9 cellular contexts compared by ENCODE assay signal in genomic region chr4:153634737-153635353, GRCh38. TPM values are rescaled to one million over a fixed set of nuclear protein-coding genes. Genes with fewer than 3 reads are reported as not detected.
DNase-seq lines count a peak whose midpoint lies in the region; ATAC-seq and TF ChIP-seq lines count a peak whose summit lies in the region.
"Had no signal": no experiment of that assay in that cellular context is flagged by ENCODE, and none has a peak within 500 bp of the region (broad histone marks: within the 10 kb centered on the region; RNA-seq: fewer than 3 reads in every experiment).

No MANE protein-coding gene starts in this region.

- no peaks in the 10 kb centered on the region for H3K4me1 ChIP-seq in cardiac muscle cell (ENCODE audit: low read depth)
- no peaks in the 10 kb centered on the region for H3K4me1 ChIP-seq in Panc1 (ENCODE audit: control insufficient read depth, insufficient read depth, low read length)
- H3K4me1 ChIP-seq in sigmoid colon = no peaks in the 10 kb centered on the region

- in situ Hi-C loops in Panc1 (cut with HindIII; ENCODE audit: low pct_unique_long_range_greater_than_20kb, low sequenced_read_pairs) = no loop called here

- H3K27ac ChIP-seq in cardiac muscle cell (no peak overlapping the region), Panc1 (ENCODE audit: low read length) (no peak overlapping the region), sigmoid colon (no peak overlapping the region)

- no peak for TF ChIP-seq POLR2A in sigmoid colon (IDR thresholded peaks at IDR 0.05)

- TF ChIP-seq CTCF in cardiac muscle cell (IDR thresholded peaks at IDR 0.05; ENCODE audit: low read depth, low read length) = peak; percentile 71
- TF ChIP-seq CTCF in Panc1 (IDR thresholded peaks at IDR 0.05) = peak; percentile 51
- peak in 3 of 4 experiments; percentile 29 to 64 (median 50) for TF ChIP-seq CTCF in sigmoid colon (IDR thresholded peaks at IDR 0.05)

- ATAC-seq in left ventricle myocardium superior = no peak
- ATAC-seq in Panc1 = no peak
- no peak for ATAC-seq in GM19023 (IDR thresholded peaks at IDR 0.05; ENCODE audit: unreplicated experiment)

- peak; percentile 48 to 51 for DNase-seq in cardiac muscle cell (ENCODE audit: low read depth in 1 of 2, low spot score in 1 of 2)
- no peak for DNase-seq in left ventricle myocardium superior
- DNase-seq in Panc1 (ENCODE audit: low read depth, low spot score) = no peak
- peak; percentile 29 for DNase-seq in fibroblast of gingiva (ENCODE audit: low read depth)
- DNase-seq in sigmoid colon = no peak
- no peak for DNase-seq in kidney glomerular epithelial cell (lab: John Stamatoyannopoulos, UW)
- no peak for DNase-seq in SHP77 treated with DMSO at 0.1 percent for 48 hours (lab: John Stamatoyannopoulos, UW)
- DNase-seq: activated naive CD8-positive, alpha-beta T cell treated with anti-CD3 and anti-CD28 coated beads, Interleukin-2, amount 10 ng/mL, durations not matched to agents 7 days and 5 days had no signal

- 88 to 94% methylated on average over 3 of the region's 3 CpGs for WGBS in sigmoid colon, 2 donors

- H3K4me3 ChIP-seq in cardiac muscle cell (no peak overlapping the region), Panc1 (ENCODE audit: low read depth in 2 of 2, low read length in 2 of 2) (no peak overlapping the region), sigmoid colon (no peak overlapping the region)

- no TSS peak for BruUV-seq in Panc1 (replicated peaks; lab: Mats Ljungman, UMichigan)

- POLR2A ChIA-PET in Panc1 (lab: Charles Lee) = no interaction called here

- H3K27me3 ChIP-seq in cardiac muscle cell (no peaks in the 10 kb centered on the region), Panc1 (ENCODE audit: control insufficient read depth, insufficient read depth, low read length) (no peaks in the 10 kb centered on the region), sigmoid colon (no peaks in the 10 kb centered on the region)

- H3K36me3 ChIP-seq in cardiac muscle cell (no peaks in the 10 kb centered on the region), Panc1 (ENCODE audit: control insufficient read depth, insufficient read depth, low read length) (no peaks in the 10 kb centered on the region), sigmoid colon (peaks cover 0 to 70% (median 39%) of the 10 kb centered on the region in 4 donors)

- H3K9me3 ChIP-seq in cardiac muscle cell (ENCODE audit: low read depth) (no peaks in the 10 kb centered on the region), Panc1 (ENCODE audit: control insufficient read depth, insufficient read depth, low read depth, low read length) (no peaks in the 10 kb centered on the region), sigmoid colon (no peaks in the 10 kb centered on the region)

- CTCF ChIA-PET in Panc1 (lab: Charles Lee) = no interaction called here

- TF ChIP-seq EP300 in sigmoid colon (IDR thresholded peaks at IDR 0.05) = no peak

- intact Hi-C loops in left ventricle myocardium superior (cut with micrococcal nuclease) = loop anchor here (10.0 kb wide), 1 partner anchor 120 kb away; no protein-coding TSS in a partner anchor
- intact Hi-C loops in Panc1 (cut with micrococcal nuclease; ENCODE audit: unreplicated experiment) = no loop called here
- intact Hi-C loops in sigmoid colon (cut with DNase I) = loop anchor here (5.0 kb wide), 1 partner anchor 117 kb away; no protein-coding TSS in a partner anchor

RNA-seq across cellular contexts. Expression of gene TLR2, which starts 49.2 kb away (rescaled TPM):
- 0.09 and 0.39 TPM in 2 replicates for total RNA-seq in cardiac muscle cell
- 1.0 TPM in 1 of 2 replicates, not detected in the other for polyA plus RNA-seq in cardiac muscle cell
- 4.0 TPM for total RNA-seq in left ventricle myocardium superior
- total RNA-seq in Panc1 (2021; ENCODE audit: unreplicated experiment) = 0.28 TPM
- polyA plus RNA-seq in Panc1 (2012; ENCODE audit: insufficient read length) = not detected
- total RNA-seq in sigmoid colon = 10 to 100 TPM; 10.2 to 25.0 (median 19.3) TPM
- polyA plus RNA-seq in sigmoid colon = 1 to 10 TPM; 4.3 to 8.3 (median 4.8) TPM

Comparison
In these comparisons a context has a peak if more than half of its experiments do, and no peak if none do; other contexts are left out.
1. DNase-seq: peak in cardiac muscle cell (2 of 2) and fibroblast of gingiva (single experiment); none in left ventricle myocardium superior (single experiment), Panc1 (single experiment), sigmoid colon (single experiment), kidney glomerular epithelial cell (single experiment) and SHP77 treated with DMSO at 0.1 percent for 48 hours (single experiment).
2. Peak in every context shown above with its lines, with median percentiles within 50 percentile points of each other: CTCF ChIP-seq.